Comparison of ENCODE assay signal across 20 cellular contexts in the genomic region with DNA sequence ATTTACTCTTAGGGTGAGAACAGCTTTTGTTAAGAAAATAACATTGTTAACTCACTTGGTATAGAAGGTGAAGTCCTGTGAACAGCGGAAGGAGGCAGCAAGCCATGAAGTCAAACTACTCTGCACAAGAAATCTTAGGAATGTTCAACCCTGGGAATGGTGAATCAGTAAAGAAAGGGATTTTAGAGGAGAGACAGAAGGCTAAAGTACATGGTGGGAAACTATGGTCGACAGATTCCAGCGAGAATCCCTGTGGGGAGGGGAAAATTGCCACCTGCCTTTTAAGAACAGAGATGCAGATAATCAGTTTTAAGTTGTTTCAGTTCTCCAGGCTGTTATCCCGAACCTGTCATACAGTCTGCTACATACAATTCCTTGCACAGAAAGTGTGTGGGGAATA.
DNase-seq lines count a peak whose midpoint lies in the region; ATAC-seq and TF ChIP-seq lines count a peak whose summit lies in the region.
"Had no signal": no experiment of that assay in that cellular context is flagged by ENCODE, and none has a peak within 500 bp of the region (broad histone marks: within the 10 kb centered on the region; RNA-seq: fewer than 3 reads in every experiment).

No MANE protein-coding gene starts in this region.

- H3K27ac Mint-ChIP-seq in H9 (peak overlapping the region in 1 of 3 experiments; percentile 78; a peak in 3 of 7 replicates), immature natural killer cell (no peak overlapping the region)
- H3K27ac Mint-ChIP-seq: activated CD4-positive, alpha-beta T cell treated with anti-CD3 and anti-CD28 coated beads for 36 hours; activated naive CD4-positive, alpha-beta T cell treated with anti-CD3 and anti-CD28 coated beads, Interleukin-2, amount 10 ng/mL, durations not matched to agents 7 days and 5 days; activated T-cell treated with anti-CD3 and anti-CD28 coated beads, Interleukin-2, amount 50 U/mL, for 72 hours; CD4-positive, CD25-positive, alpha-beta regulatory T cell; stimulated activated naive B cell treated with anti-CD40 and anti-IgM and Interleukin-4, amounts not matched to agents 10 μg/mL and 1 μg/mL and 100 μg/mL, for 72 hours had no signal

- ATAC-seq in GM18873 (IDR thresholded peaks at IDR 0.05; ENCODE audit: low FRiP score, unreplicated experiment) (no peak), HG02852 (IDR thresholded peaks at IDR 0.05; ENCODE audit: unreplicated experiment) (no peak)
- ATAC-seq: activated CD4-positive, alpha-beta T cell treated with anti-CD3 and anti-CD28 coated beads for 36 hours; activated T-cell treated with anti-CD3 and anti-CD28 coated beads, Interleukin-2, amount 50 U/mL, for 72 hours; stimulated activated naive B cell treated with anti-CD40 and anti-IgM and Interleukin-4, amounts not matched to agents 10 μg/mL and 1 μg/mL and 100 μg/mL, for 72 hours had no signal

- TF ChIP-seq CTCF in H9 (conservative IDR thresholded peaks at IDR 0.05) = no peak
- no peak for TF ChIP-seq CTCF in cardiac fibroblast (IDR thresholded peaks at IDR 0.05; ENCODE audit: low read depth, low read length)

- no peaks in the 10 kb centered on the region for H4K20me1 ChIP-seq in H9 (ENCODE audit: control insufficient read depth, insufficient read depth, insufficient read length)

- no peak overlapping the region for H2AFZ ChIP-seq in H9 (ENCODE audit: low read length)

- H3K4me2 ChIP-seq in H9 (ENCODE audit: insufficient read depth, insufficient read length, low read length) = no peak overlapping the region

- no peak overlapping the region for H3K23ac ChIP-seq in H9 (ENCODE audit: insufficient read length, low read depth, low read length)

- H4K8ac ChIP-seq in H9 (replicated peaks; ENCODE audit: insufficient read length, low read depth, low read length) = no peak overlapping the region

- H3K18ac ChIP-seq in H9 (ENCODE audit: insufficient read length, low read depth, low read length) = no peak overlapping the region

- no peaks in the 10 kb centered on the region for H3K79me1 ChIP-seq in H9 (ENCODE audit: insufficient read depth, low read depth, low read length, poor library complexity, severe bottlenecking)

- no peak overlapping the region for H4K5ac ChIP-seq in H9 (ENCODE audit: insufficient read length, low read depth, low read length)

- no peaks in the 10 kb centered on the region for H3K27me3 ChIP-seq in H9 (ENCODE audit: insufficient read depth, low read length)
- H3K27me3 ChIP-seq: esophagus squamous epithelium had no signal

- no peak overlapping the region for H3K9ac ChIP-seq in H9 (ENCODE audit: extremely low read depth, insufficient read length, low read length)

- no peak overlapping the region for H3K56ac ChIP-seq in H9 (ENCODE audit: insufficient read length, low read depth, low read length)

- no peak overlapping the region for H2BK120ac ChIP-seq in H9 (ENCODE audit: low read depth, low read length, poor library complexity, severe bottlenecking)

- H3K4me3 Mint-ChIP-seq in H9 (no peak overlapping the region), immature natural killer cell (no peak overlapping the region)
- H3K4me3 Mint-ChIP-seq: activated CD4-positive, alpha-beta T cell treated with anti-CD3 and anti-CD28 coated beads for 36 hours; activated naive CD4-positive, alpha-beta T cell treated with anti-CD3 and anti-CD28 coated beads, Interleukin-2, amount 10 ng/mL, durations not matched to agents 7 days and 5 days; activated T-cell treated with anti-CD3 and anti-CD28 coated beads, Interleukin-2, amount 50 U/mL, for 72 hours; CD4-positive, CD25-positive, alpha-beta regulatory T cell; stimulated activated naive B cell treated with anti-CD40 and anti-IgM and Interleukin-4, amounts not matched to agents 10 μg/mL and 1 μg/mL and 100 μg/mL, for 72 hours had no signal

- H2AK5ac ChIP-seq in H9 (ENCODE audit: insufficient read length, low read length) = no peak overlapping the region

- WGBS in H9 (ENCODE audit: extremely low coverage, insufficient read length, low lambda C conversion rate) = no CpG with 5 or more reads among the region's 4 CpGs

- H3K9me3 ChIP-seq in H9 (ENCODE audit: control insufficient read depth, low read depth, low read length) = no peaks in the 10 kb centered on the region
- H3K9me3 ChIP-seq: esophagus squamous epithelium had no signal

- no peak overlapping the region for H2BK5ac ChIP-seq in H9 (ENCODE audit: insufficient read length, low read length)

- H3K4me1 Mint-ChIP-seq in H9 (peaks cover 19 to 25% of the 10 kb centered on the region in 2 experiments), immature natural killer cell (no peaks in the 10 kb centered on the region)
- H3K4me1 Mint-ChIP-seq: activated CD4-positive, alpha-beta T cell treated with anti-CD3 and anti-CD28 coated beads for 36 hours; activated naive CD4-positive, alpha-beta T cell treated with anti-CD3 and anti-CD28 coated beads, Interleukin-2, amount 10 ng/mL, durations not matched to agents 7 days and 5 days; CD4-positive, CD25-positive, alpha-beta regulatory T cell; stimulated activated naive B cell treated with anti-CD40 and anti-IgM and Interleukin-4, amounts not matched to agents 10 μg/mL and 1 μg/mL and 100 μg/mL, for 72 hours had no signal

- H2BK20ac ChIP-seq in H9 (ENCODE audit: low read depth, low read length, poor library complexity, severe bottlenecking) = no peak overlapping the region

- H3K27ac ChIP-seq in H9 (ENCODE audit: insufficient read length, low read depth, low read length) = no peak overlapping the region
- H3K27ac ChIP-seq: esophagus squamous epithelium, RWPE1 had no signal

- no peaks in the 10 kb centered on the region for H3K79me2 ChIP-seq in H9 (ENCODE audit: insufficient read depth, low read length)

- H3K27me3 Mint-ChIP-seq in H9 (ENCODE audit: low read depth) (no peaks in the 10 kb centered on the region), immature natural killer cell (ENCODE audit: low read depth in 3 of 3) (peaks cover 0 to 1% (median 0%) of the 10 kb centered on the region in 3 donors)
- H3K27me3 Mint-ChIP-seq: activated CD4-positive, alpha-beta T cell treated with anti-CD3 and anti-CD28 coated beads for 36 hours; activated naive CD4-positive, alpha-beta T cell treated with anti-CD3 and anti-CD28 coated beads, Interleukin-2, amount 10 ng/mL, durations not matched to agents 7 days and 5 days; CD4-positive, CD25-positive, alpha-beta regulatory T cell; stimulated activated naive B cell treated with anti-CD40 and anti-IgM and Interleukin-4, amounts not matched to agents 10 μg/mL and 1 μg/mL and 100 μg/mL, for 72 hours had no signal

- H3T11ph ChIP-seq in H9 (ENCODE audit: low read length) = no peak overlapping the region

- no peaks in the 10 kb centered on the region for H3K23me2 ChIP-seq in H9 (ENCODE audit: insufficient read length, low read depth, low read length, poor library complexity, severe bottlenecking)

- DNase-seq in H9 (peak; percentile 50), cardiac fibroblast (ENCODE audit: low read depth in 2 of 2) (peak; percentile 11 to 37), iris pigment epithelial cell (ENCODE audit: low read depth) (peak; percentile 50), renal cortical epithelial cell (ENCODE audit: low read depth) (peak; percentile 58), immature natural killer cell (no peak)
- DNase-seq: activated CD4-positive, alpha-beta T cell treated with anti-CD3 and anti-CD28 coated beads for 36 hours; activated naive CD4-positive, alpha-beta T cell treated with anti-CD3 and anti-CD28 coated beads, Interleukin-2, amount 10 ng/mL, durations not matched to agents 7 days and 5 days; activated T-cell treated with anti-CD3 and anti-CD28 coated beads, Interleukin-2, amount 50 U/mL, for 72 hours; CD4-positive, CD25-positive, alpha-beta regulatory T cell; effector CD4-positive, alpha-beta T cell; esophagus squamous epithelium; GDM1; Kasumi-1; NCI-H1105; NCI-H510A treated with DMSO at 0.1 percent for 48 hours; stimulated activated CD4-positive, alpha-beta T cell treated with anti-CD3 and anti-CD28 coated beads, Interleukin-1b, Interleukin-23, amount 100 ng/mL, for 48 hours; stimulated activated naive B cell treated with anti-CD40 and anti-IgM and Interleukin-4, amounts not matched to agents 10 μg/mL and 1 μg/mL and 100 μg/mL, for 72 hours had no signal

- no peak overlapping the region for H4K91ac ChIP-seq in H9 (ENCODE audit: insufficient read length, low read depth, low read length)

- H3K36me3 Mint-ChIP-seq in H9 (ENCODE audit: insufficient read depth in 1 of 3, low read depth in 3 of 3) = no peaks in the 10 kb centered on the region
- no peaks in the 10 kb centered on the region for H3K36me3 Mint-ChIP-seq in immature natural killer cell
- H3K36me3 Mint-ChIP-seq: activated naive CD4-positive, alpha-beta T cell treated with anti-CD3 and anti-CD28 coated beads, Interleukin-2, amount 10 ng/mL, durations not matched to agents 7 days and 5 days; CD4-positive, CD25-positive, alpha-beta regulatory T cell; stimulated activated naive B cell treated with anti-CD40 and anti-IgM and Interleukin-4, amounts not matched to agents 10 μg/mL and 1 μg/mL and 100 μg/mL, for 72 hours had no signal

- no peak overlapping the region for H2BK12ac ChIP-seq in H9 (ENCODE audit: insufficient read length, low read depth, low read length)

- no peak overlapping the region for H2BK15ac ChIP-seq in H9 (ENCODE audit: low read depth, low read length)

- no peak overlapping the region for H3K4ac ChIP-seq in H9 (ENCODE audit: low read depth, low read length)

- H3K14ac ChIP-seq in H9 (ENCODE audit: insufficient read depth, low read length) = no peak overlapping the region

- no peaks in the 10 kb centered on the region; the same call in 1 of the 2 replicates for H3K4me1 ChIP-seq in H9 (ENCODE audit: insufficient read depth, low read length)
- H3K4me1 ChIP-seq: esophagus squamous epithelium had no signal

- no peak overlapping the region for H3K4me3 ChIP-seq in cardiac fibroblast (replicated peaks in 1 of 2; ENCODE audit: low read depth in 2 of 2, low read length in 2 of 2)
- H3K4me3 ChIP-seq: esophagus squamous epithelium had no signal

- H3K9me3 Mint-ChIP-seq in H9 (no peaks in the 10 kb centered on the region), immature natural killer cell (peaks cover 0 to 18% (median 0%) of the 10 kb centered on the region in 6 donors)
- H3K9me3 Mint-ChIP-seq: activated naive CD4-positive, alpha-beta T cell treated with anti-CD3 and anti-CD28 coated beads, Interleukin-2, amount 10 ng/mL, durations not matched to agents 7 days and 5 days; activated T-cell treated with anti-CD3 and anti-CD28 coated beads, Interleukin-2, amount 50 U/mL, for 72 hours; stimulated activated naive B cell treated with anti-CD40 and anti-IgM and Interleukin-4, amounts not matched to agents 10 μg/mL and 1 μg/mL and 100 μg/mL, for 72 hours had no signal

Comparison
In these comparisons a context has a peak if more than half of its experiments do, and no peak if none do; other contexts are left out.
1. DNase-seq: peak in H9 (single experiment), cardiac fibroblast (2 of 2), iris pigment epithelial cell (single experiment) and renal cortical epithelial cell (single experiment); none in immature natural killer cell (0 of 3).